Comparison of ENCODE assay signal across 13 cellular contexts in the genomic region with DNA sequence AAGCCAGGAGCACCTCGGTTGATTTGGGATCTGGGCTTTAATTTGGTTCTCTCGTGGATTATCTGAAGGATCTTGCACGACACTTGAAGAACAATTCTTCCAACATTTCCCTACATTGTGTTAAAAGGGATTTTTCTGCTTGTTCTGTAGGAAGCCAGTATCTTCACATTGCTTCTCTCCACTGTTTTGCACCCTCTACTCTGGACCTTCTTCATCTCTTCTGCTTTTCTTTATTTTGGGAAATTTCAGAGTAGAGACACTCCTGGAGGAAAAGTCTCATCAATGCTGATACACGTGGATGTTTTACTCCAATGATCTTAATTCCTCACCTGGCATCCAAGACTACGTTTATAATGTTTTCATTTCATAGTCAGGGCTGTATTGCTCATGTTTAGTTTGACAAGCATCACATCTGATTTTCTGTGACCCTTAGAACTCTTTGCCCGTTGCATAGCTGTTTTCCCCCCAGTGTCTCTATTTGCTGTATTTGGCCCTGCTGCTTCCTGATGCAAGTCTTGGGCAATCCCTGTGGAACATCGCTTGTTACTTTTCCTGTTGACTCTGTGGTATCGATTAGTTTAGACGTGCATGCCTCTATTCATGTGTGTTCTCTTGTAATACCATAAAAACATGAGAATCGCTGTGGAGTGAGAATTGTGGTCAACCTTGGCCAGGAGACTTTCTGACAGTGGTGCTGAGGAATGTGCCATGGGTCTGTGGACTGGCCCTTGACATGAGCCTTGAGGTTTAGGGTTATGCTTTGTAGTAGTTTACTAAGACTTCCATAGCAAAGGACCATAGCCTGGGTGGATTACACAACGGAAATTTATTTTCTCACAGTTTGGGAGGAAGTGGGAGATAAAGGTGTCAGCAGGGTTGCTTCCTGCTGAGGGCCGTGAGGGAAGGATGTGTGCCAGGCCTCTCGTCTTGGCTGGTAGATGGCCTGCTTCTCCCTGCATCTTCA. TPM values are rescaled to one million over a fixed set of nuclear protein-coding genes. Genes with fewer than 3 reads are reported as not detected.
A peak's percentile ranks its signal among the peaks of the same experiment; 100 is the strongest.
DNase-seq lines count a peak whose midpoint lies in the region; ATAC-seq and TF ChIP-seq lines count a peak whose summit lies in the region.
"Had no signal": no experiment of that assay in that cellular context is flagged by ENCODE, and none has a peak within 500 bp of the region (broad histone marks: within the 10 kb centered on the region; RNA-seq: fewer than 3 reads in every experiment).

No MANE protein-coding gene starts in this region.

- no peak overlapping the region for H2AFZ ChIP-seq in fibroblast of lung (ENCODE audit: low read length)

- peak overlapping the region; percentile 32; the same call in 1 of the 2 replicates for H3K4me3 ChIP-seq in SK-N-MC
- H3K4me3 ChIP-seq in fibroblast of lung (replicated peaks in 1 of 4; ENCODE audit: control extremely low read depth in 1 of 4, insufficient read depth in 1 of 4, low read depth in 3 of 4, low read length in 4 of 4) = no peak overlapping the region
- H3K4me3 ChIP-seq in spleen = no peak overlapping the region
- no peak overlapping the region for H3K4me3 ChIP-seq in suprapubic skin
- H3K4me3 ChIP-seq: thoracic aorta had no signal

- H3K9me3 ChIP-seq in SK-N-MC (ENCODE audit: low read depth, low read length) = no peaks in the 10 kb centered on the region
- no peaks in the 10 kb centered on the region for H3K9me3 ChIP-seq in fibroblast of lung (ENCODE audit: control insufficient read depth, insufficient read depth, low read depth, low read length)
- H3K9me3 ChIP-seq in spleen = no peaks in the 10 kb centered on the region
- no peaks in the 10 kb centered on the region for H3K9me3 ChIP-seq in suprapubic skin
- H3K9me3 ChIP-seq: thoracic aorta had no signal

- peaks cover 23% of the 10 kb centered on the region for H3K4me1 Mint-ChIP-seq in stimulated activated naive CD8-positive, alpha-beta T cell treated with anti-CD3 and anti-CD28 coated beads, Interleukin-15, Interleukin-2, amounts not matched to agents 100 ng/mL and 50 ng/mL, for 24 hours (ENCODE audit: low read depth)

- H3K4me3 Mint-ChIP-seq in stimulated activated naive CD8-positive, alpha-beta T cell treated with anti-CD3 and anti-CD28 coated beads, Interleukin-15, Interleukin-2, amounts not matched to agents 100 ng/mL and 50 ng/mL, for 24 hours = peak overlapping the region; percentile 24

- TF ChIP-seq CTCF in fibroblast of lung (conservative IDR thresholded peaks at IDR 0.05 in 1 of 2, IDR thresholded peaks at IDR 0.05 in 1 of 2; ENCODE audit: low read depth in 1 of 2, low read length in 2 of 2) (no peak), spleen (IDR thresholded peaks at IDR 0.05 in 8 of 11, conservative IDR thresholded peaks at IDR 0.05 in 3 of 11) (no peak), suprapubic skin (IDR thresholded peaks at IDR 0.05) (no peak)

- peaks cover 3% of the 10 kb centered on the region for H3K27me3 Mint-ChIP-seq in stimulated activated naive CD8-positive, alpha-beta T cell treated with anti-CD3 and anti-CD28 coated beads, Interleukin-15, Interleukin-2, amounts not matched to agents 100 ng/mL and 50 ng/mL, for 24 hours

- H3K36me3 ChIP-seq in SK-N-MC (ENCODE audit: insufficient read depth, low read length) (no peaks in the 10 kb centered on the region), fibroblast of lung (ENCODE audit: control insufficient read depth, insufficient read depth, low read length) (no peaks in the 10 kb centered on the region), spleen (no peaks in the 10 kb centered on the region), suprapubic skin (no peaks in the 10 kb centered on the region)
- H3K36me3 ChIP-seq: thoracic aorta had no signal

- peak; percentile 16 for ATAC-seq in Right ventricle myocardium inferior
- ATAC-seq: left colon had no signal

- WGBS in spleen, 5 donors = 43 to 56% (median 52%) methylated on average over 13 of the region's 13 CpGs
- 71% methylated on average over 13 of the region's 13 CpGs for WGBS in suprapubic skin

- no peak for TF ChIP-seq EP300 in suprapubic skin (IDR thresholded peaks at IDR 0.05)

- H3K4me2 ChIP-seq in fibroblast of lung (ENCODE audit: extremely low read depth, insufficient read depth, low read length) = peak overlapping the region; percentile 54

- H3K27ac ChIP-seq in SK-N-MC (peak overlapping the region; percentile 64; the same call in 1 of the 2 replicates), fibroblast of lung (ENCODE audit: insufficient read depth, low read length) (peak overlapping the region; percentile 32), spleen (peak overlapping the region in 1 of 8 donors; percentile 39), suprapubic skin (no peak overlapping the region)
- H3K27ac ChIP-seq: thoracic aorta, VCaP had no signal

- H3K9me3 Mint-ChIP-seq in stimulated activated naive CD8-positive, alpha-beta T cell treated with anti-CD3 and anti-CD28 coated beads, Interleukin-15, Interleukin-2, amounts not matched to agents 100 ng/mL and 50 ng/mL, for 24 hours = no peaks in the 10 kb centered on the region

- peak overlapping the region; percentile 32 for H3K27ac Mint-ChIP-seq in stimulated activated naive CD8-positive, alpha-beta T cell treated with anti-CD3 and anti-CD28 coated beads, Interleukin-15, Interleukin-2, amounts not matched to agents 100 ng/mL and 50 ng/mL, for 24 hours

- H3K27me3 ChIP-seq in fibroblast of lung (ENCODE audit: control insufficient read depth, insufficient read depth, low read length) = no peaks in the 10 kb centered on the region
- H3K27me3 ChIP-seq in spleen (replicated peaks in 1 of 7) = peaks cover 0 to 4% (median 0%) of the 10 kb centered on the region in 7 donors
- H3K27me3 ChIP-seq in suprapubic skin = no peaks in the 10 kb centered on the region

- no peaks in the 10 kb centered on the region for H3K79me2 ChIP-seq in fibroblast of lung (ENCODE audit: control insufficient read depth, insufficient read depth, low read length)

- H3K9ac ChIP-seq in SK-N-MC (ENCODE audit: insufficient read length) = no peak overlapping the region
- no peak overlapping the region for H3K9ac ChIP-seq in fibroblast of lung (ENCODE audit: insufficient read depth, low read length)

- no peaks in the 10 kb centered on the region for H3K36me3 Mint-ChIP-seq in stimulated activated naive CD8-positive, alpha-beta T cell treated with anti-CD3 and anti-CD28 coated beads, Interleukin-15, Interleukin-2, amounts not matched to agents 100 ng/mL and 50 ng/mL, for 24 hours (ENCODE audit: low read depth)

- TF ChIP-seq POLR2A in spleen (IDR thresholded peaks at IDR 0.05) = no peak
- no peak for TF ChIP-seq POLR2A in suprapubic skin (IDR thresholded peaks at IDR 0.05)

- DNase-seq in Right ventricle myocardium inferior (ENCODE audit: missing footprints) (peak; percentile 41), cardiac septum (ENCODE audit: low spot score) (no peak), SK-N-MC (ENCODE audit: low read depth, low spot score) (no peak), fibroblast of lung (ENCODE audit: low read depth in 2 of 2) (peak; percentile 90 to 93), spleen (no peak), posterior vena cava (ENCODE audit: low spot score) (no peak), suprapubic skin (ENCODE audit: low spot score in 2 of 2) (no peak)
- DNase-seq: central memory CD4-positive, alpha-beta T cell; left colon; NCI-H446 had no signal

- H3K4me1 ChIP-seq in fibroblast of lung (ENCODE audit: control insufficient read depth, extremely low read depth, insufficient read depth, low read length) (peaks cover 13% of the 10 kb centered on the region), spleen (peaks cover 0 to 17% (median 13%) of the 10 kb centered on the region in 6 donors), suprapubic skin (peaks cover 9% of the 10 kb centered on the region)

- H4K20me1 ChIP-seq in fibroblast of lung (ENCODE audit: control insufficient read depth, extremely low read depth, insufficient read depth, low read length) = no peaks in the 10 kb centered on the region

- intact Hi-C loops in Right ventricle myocardium inferior (cut with DNase I) = no loop called here
- intact Hi-C loops in cardiac septum (cut with DNase I) = no loop called here
- intact Hi-C loops in spleen (cut with DNase I; ENCODE audit: low total_unique reads) = no loop called here
- intact Hi-C loops in posterior vena cava (cut with DNase I) = no loop called here

RNA-seq across cellular contexts. Expression of gene PLCB1, which starts 12.5 kb away (rescaled TPM):
- total RNA-seq in Right ventricle myocardium inferior (7.2 TPM), cardiac septum (7.3 TPM), fibroblast of lung (9.0 and 13.4 TPM in 2 replicates), spleen (10 to 100 TPM; 14.8 to 33.7 (median 18.7) TPM), posterior vena cava (10 to 100 TPM; 16.9 to 20.8 TPM), suprapubic skin (10 to 100 TPM in 1 of 4 donors, 1 to 10 TPM in 3; 3.9 to 15.6 (median 6.7) TPM)
- polyA plus RNA-seq in fibroblast of lung (14.5 and 23.3 TPM in 2 replicates), spleen (1 to 10 TPM; 1.0 to 2.8 (median 1.2) TPM)
- 10.3 and 14.3 TPM in 2 replicates for polyA plus RNA-seq in fibroblast of lung (2012)
- polyA minus RNA-seq in fibroblast of lung (ENCODE audit: low replicate concordance) = 8.1 and 13.2 TPM in 2 replicates

Comparison
In these comparisons a context has a peak if more than half of its experiments do, and no peak if none do; other contexts are left out.
1. DNase-seq: peak in Right ventricle myocardium inferior (single experiment) and fibroblast of lung (2 of 2); none in cardiac septum (single experiment), SK-N-MC (single experiment), spleen (single experiment), posterior vena cava (single experiment) and suprapubic skin (0 of 2).